ENCODE assay signal across 16 cellular contexts in the genomic region with DNA sequence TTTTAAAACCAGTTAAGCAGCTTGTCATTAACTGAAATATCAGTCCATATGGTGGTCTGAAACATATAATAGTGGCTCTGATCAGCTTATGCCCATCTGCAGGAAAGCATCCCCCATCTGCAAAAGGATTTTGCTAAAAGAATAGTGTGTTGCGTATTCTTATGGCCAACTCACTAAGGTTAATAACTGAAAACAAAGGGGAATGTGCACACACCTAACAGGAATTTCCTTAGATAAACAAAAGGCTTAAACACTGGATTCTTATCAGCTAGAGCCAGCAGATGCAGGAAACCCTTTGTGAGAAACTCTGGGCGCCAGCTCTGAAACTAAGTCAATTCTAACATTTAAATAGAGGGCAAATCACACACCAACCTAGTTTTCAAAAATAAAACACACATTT. TPM values are rescaled to one million over a fixed set of nuclear protein-coding genes. Genes with fewer than 3 reads are reported as not detected.
DNase-seq lines count a peak whose midpoint lies in the region; ATAC-seq, FAIRE-seq and TF ChIP-seq lines count a peak whose summit lies in the region.
"Had no signal": no experiment of that assay in that cellular context is flagged by ENCODE, and none has a peak within 500 bp of the region (broad histone marks: within the 10 kb centered on the region; RNA-seq: fewer than 3 reads in every experiment).

No MANE protein-coding gene starts in this region.

- POLR2A ChIA-PET in A549 (lab: Yijun Ruan, JAX) = interaction anchor here (1.4 to 1.8 kb wide), 4 partner anchors 17 to 23 kb away, joined by 4 to 10 read pairs (median 6); a partner anchor contains a TSS

- TF ChIP-seq CTCF in A549 (IDR thresholded peaks at IDR 0.05) (no peak), WERI-Rb-1 (IDR thresholded peaks at IDR 0.05; ENCODE audit: low read depth, low read length) (no peak), kidney epithelial cell (IDR thresholded peaks at IDR 0.05; ENCODE audit: insufficient read depth, low read length, poor library complexity, severe bottlenecking) (no peak)

- ATAC-seq in A549 = peak in 1 of 2 experiments; percentile 69; a peak in 3 of 6 replicates
- ATAC-seq: GM23338; stimulated activated effector memory CD8-positive, alpha-beta T cell treated with anti-CD3 and anti-CD28 coated beads, Interleukin-12 subunit alpha, Interleukin-12 subunit beta, amount 100 ng/mL, for 72 hours had no signal

- H3K4me1 ChIP-seq in A549 = peaks cover 18% of the 10 kb centered on the region

- H3K36me3 ChIP-seq in WERI-Rb-1 (no peaks in the 10 kb centered on the region; the same call in 1 of the 2 replicates), kidney epithelial cell (ENCODE audit: control insufficient read depth, insufficient read depth, low read length) (no peaks in the 10 kb centered on the region)

- peak overlapping the region; percentile 58 for H3K4me2 ChIP-seq in A549
- H3K4me2 ChIP-seq: GM23338 had no signal

- TF ChIP-seq RAD21 in A549 (conservative IDR thresholded peaks at IDR 0.05 in 1 of 2, IDR thresholded peaks at IDR 0.05 in 1 of 2) = no peak

- FAIRE-seq in A549 (lab: Jason Lieb, UNC) = no peak

- H3K27me3 ChIP-seq in WERI-Rb-1 (ENCODE audit: insufficient read depth, low read depth, severe bottlenecking) = no peaks in the 10 kb centered on the region
- no peaks in the 10 kb centered on the region for H3K27me3 ChIP-seq in kidney epithelial cell (ENCODE audit: control insufficient read depth, insufficient read depth, low read length)
- H3K27me3 ChIP-seq: SJCRH30 had no signal

- peak overlapping the region; percentile 11 to 63; a peak in 4 of 6 replicates for H3K27ac ChIP-seq in A549
- peak overlapping the region; percentile 78 for H3K27ac ChIP-seq in WERI-Rb-1
- H3K27ac ChIP-seq: SJCRH30 had no signal

- H3K9me3 ChIP-seq in A549 (no peaks in the 10 kb centered on the region), WERI-Rb-1 (ENCODE audit: severe bottlenecking) (no peaks in the 10 kb centered on the region)
- H3K9me3 ChIP-seq: SJCRH30 had no signal

- DNase-seq in A549 (ENCODE audit: low read depth in 1 of 2, low spot score in 1 of 2) = peak in 1 of 2 experiments; percentile 49
- DNase-seq in HT1080 (ENCODE audit: low read depth) = peak; percentile 78
- DNase-seq in WERI-Rb-1 = no peak
- DNase-seq in kidney epithelial cell (ENCODE audit: low read depth) = peak; percentile 35
- DNase-seq in stimulated activated CD4-positive, alpha-beta T cell treated with anti-CD3 and anti-CD28 coated beads, Interleukin-12 subunit alpha, Interleukin-12 subunit beta, amount 100 ng/mL, for 4 hours = no peak
- no peak for DNase-seq in activated naive CD4-positive, alpha-beta T cell treated with anti-CD3 and anti-CD28 coated beads, Interleukin-2, amount 50 U/mL, for 16 hours
- DNase-seq in stimulated activated naive CD4-positive, alpha-beta T cell (lab: John Stamatoyannopoulos, UW) = no peak
- no peak for DNase-seq in stimulated activated CD4-positive, alpha-beta T cell treated with anti-CD3 and anti-CD28 coated beads, Interleukin-2, amount 100 ng/mL, for 24 hours
- DNase-seq: activated CD4-positive, alpha-beta T cell treated with anti-CD3 and anti-CD28 coated beads for 1 hour; activated gamma-delta T cell; AML-193; KBM-7; naive B cell had no signal

- no peak for TF ChIP-seq EP300 in A549 (IDR thresholded peaks at IDR 0.05)

- WGBS in A549 (ENCODE audit: missing lambda C conversion rate) = 17% methylated on average over 2 of the region's 2 CpGs

- TF ChIP-seq POLR2A in A549 (IDR thresholded peaks at IDR 0.05; ENCODE audit: low read length) = no peak

- CTCF ChIA-PET in A549 (lab: Yijun Ruan, JAX) = interaction anchor here (1.3 to 1.6 kb wide), 2 partner anchors 22 to 23 kb away, joined by 8 read pairs; no protein-coding TSS in a partner anchor

- no peak overlapping the region for H3K4me3 ChIP-seq in A549
- no peak overlapping the region for H3K4me3 ChIP-seq in WERI-Rb-1 (ENCODE audit: low read depth, low read length)
- no peak overlapping the region for H3K4me3 ChIP-seq in kidney epithelial cell (ENCODE audit: low read depth, low read length)
- H3K4me3 ChIP-seq: GM23338, SJCRH30 had no signal

TF ChIP-seq in A549, 52 proteins besides CTCF, POLR2A, EP300 and RAD21:
- TF ChIP-seq GATA3 (IDR thresholded peaks at IDR 0.05; ENCODE audit: borderline replicate concordance) (peak; percentile 46; the same call in 1 of the 2 replicates), NPAS2 (CRISPR knock-in tag; IDR thresholded peaks at IDR 0.05; ENCODE audit: borderline replicate concordance) (no peak)
- TF ChIP-seq, protein P1, sequence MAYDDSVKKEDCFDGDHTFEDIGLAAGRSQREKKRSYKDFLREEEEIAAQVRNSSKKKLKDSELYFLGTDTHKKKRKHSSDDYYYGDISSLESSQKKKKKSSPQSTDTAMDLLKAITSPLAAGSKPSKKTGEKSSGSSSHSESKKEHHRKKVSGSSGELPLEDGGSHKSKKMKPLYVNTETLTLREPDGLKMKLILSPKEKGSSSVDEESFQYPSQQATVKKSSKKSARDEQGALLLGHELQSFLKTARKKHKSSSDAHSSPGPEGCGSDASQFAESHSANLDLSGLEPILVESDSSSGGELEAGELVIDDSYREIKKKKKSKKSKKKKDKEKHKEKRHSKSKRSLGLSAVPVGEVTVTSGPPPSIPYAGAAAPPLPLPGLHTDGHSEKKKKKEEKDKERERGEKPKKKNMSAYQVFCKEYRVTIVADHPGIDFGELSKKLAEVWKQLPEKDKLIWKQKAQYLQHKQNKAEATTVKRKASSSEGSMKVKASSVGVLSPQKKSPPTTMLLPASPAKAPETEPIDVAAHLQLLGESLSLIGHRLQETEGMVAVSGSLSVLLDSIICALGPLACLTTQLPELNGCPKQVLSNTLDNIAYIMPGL (CRISPR knock-in tag; IDR thresholded peaks at IDR 0.05; ENCODE audit: borderline replicate concordance) = no peak
- TF ChIP-seq, protein P2, sequence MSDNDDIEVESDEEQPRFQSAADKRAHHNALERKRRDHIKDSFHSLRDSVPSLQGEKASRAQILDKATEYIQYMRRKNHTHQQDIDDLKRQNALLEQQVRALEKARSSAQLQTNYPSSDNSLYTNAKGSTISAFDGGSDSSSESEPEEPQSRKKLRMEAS (IDR thresholded peaks at IDR 0.05) = 0 out of 2 replicates have a peak, but pooled peaks have one; percentile 14

RNA-seq across cellular contexts. Expression of a gene that starts 22.1 kb away (rescaled TPM):
- polyA plus RNA-seq in A549 (2011; rRNA removed) (23.1 and 26.7 TPM in 2 replicates), A549 (2017; fragmentation: RNase III; extraction: RNeasy Plus Mini Kit Qiagen cat#74134 plus additional on column Dnase treatment) (12.6 to 14.5 TPM (median 12.6 TPM) in 3 replicates)
- 4.7 and 5.1 TPM in 2 replicates for polyA plus RNA-seq in A549 (2012; cell fraction: cytosol; rRNA removed)
- polyA plus RNA-seq in A549 (2012; cell fraction: nucleus; rRNA removed) = 7.0 and 12.9 TPM in 2 replicates
- polyA minus RNA-seq in A549 (2011; rRNA and poly(A)+ RNA removed) = 9.5 TPM in 2 replicates
- total RNA-seq in HT1080 (2014; rRNA removed; shearing (Covaris generic)) = 21.8 and 24.5 TPM in 2 replicates
- 18.1 and 25.4 TPM in 2 replicates for polyA plus RNA-seq in HT1080 (2015; cell fraction: cytosol; rRNA removed)
- polyA plus RNA-seq in HT1080 (2015; cell fraction: nucleus; rRNA removed) = 80.8 and 88.5 TPM in 2 replicates
- 26.6 and 31.5 TPM in 2 replicates for total RNA-seq in kidney epithelial cell

RNA-seq across cellular contexts. Expression of a gene that starts 22.3 kb away (rescaled TPM):
- 5.4 and 5.9 TPM in 2 replicates for polyA plus RNA-seq in A549 (2011; rRNA removed)
- polyA plus RNA-seq in A549 (2012; cell fraction: cytosol; rRNA removed) = 5.2 and 6.4 TPM in 2 replicates
- 7.9 and 8.9 TPM in 2 replicates for polyA plus RNA-seq in A549 (2012; cell fraction: nucleus; rRNA removed)
- 6.1 to 8.3 TPM (median 6.5 TPM) in 3 replicates for polyA plus RNA-seq in A549 (2017; fragmentation: RNase III; extraction: RNeasy Plus Mini Kit Qiagen cat#74134 plus additional on column Dnase treatment)
- 10.4 and 11.6 TPM in 2 replicates for polyA minus RNA-seq in A549 (2011; rRNA and poly(A)+ RNA removed)
- 11.9 and 13.4 TPM in 2 replicates for total RNA-seq in HT1080 (2014; rRNA removed; shearing (Covaris generic))
- polyA plus RNA-seq in HT1080 (2015; cell fraction: cytosol; rRNA removed) = 10.6 and 10.8 TPM in 2 replicates
- 15.5 and 16.0 TPM in 2 replicates for polyA plus RNA-seq in HT1080 (2015; cell fraction: nucleus; rRNA removed)
- total RNA-seq in kidney epithelial cell = 4.1 and 4.8 TPM in 2 replicates
- polyA plus RNA-seq: GM23338 had no signal

RNA-seq across cellular contexts. Expression of a gene that starts 27.0 kb away (rescaled TPM):
- polyA plus RNA-seq in A549 (2011; rRNA removed) = 24.5 and 25.4 TPM in 2 replicates
- 6.4 and 6.7 TPM in 2 replicates for polyA plus RNA-seq in A549 (2012; cell fraction: cytosol; rRNA removed)
- 4.3 and 6.2 TPM in 2 replicates for polyA plus RNA-seq in A549 (2012; cell fraction: nucleus; rRNA removed)
- 29.9 to 33.4 TPM (median 30.5 TPM) in 3 replicates for polyA plus RNA-seq in A549 (2017; fragmentation: RNase III; extraction: RNeasy Plus Mini Kit Qiagen cat#74134 plus additional on column Dnase treatment)
- 6.9 and 7.6 TPM in 2 replicates for polyA minus RNA-seq in A549 (2011; rRNA and poly(A)+ RNA removed)
- total RNA-seq in HT1080 (2014; rRNA removed; shearing (Covaris generic)) = 43.7 and 60.0 TPM in 2 replicates
- 53.1 and 65.4 TPM in 2 replicates for polyA plus RNA-seq in HT1080 (2015; cell fraction: cytosol; rRNA removed)
- 95.9 and 101 TPM in 2 replicates for polyA plus RNA-seq in HT1080 (2015; cell fraction: nucleus; rRNA removed)
- 18.8 and 21.9 TPM in 2 replicates for total RNA-seq in kidney epithelial cell

Comparison
In these comparisons a context has a peak if more than half of its experiments do, and no peak if none do; other contexts are left out.
1. DNase-seq: peak in HT1080 (single experiment) and kidney epithelial cell (single experiment); none in WERI-Rb-1 (single experiment), stimulated activated CD4-positive, alpha-beta T cell treated with anti-CD3 and anti-CD28 coated beads, Interleukin-12 subunit alpha, Interleukin-12 subunit beta, amount 100 ng/mL, for 4 hours (single experiment), activated naive CD4-positive, alpha-beta T cell treated with anti-CD3 and anti-CD28 coated beads, Interleukin-2, amount 50 U/mL, for 16 hours (single experiment), stimulated activated naive CD4-positive, alpha-beta T cell (0 of 6) and stimulated activated CD4-positive, alpha-beta T cell treated with anti-CD3 and anti-CD28 coated beads, Interleukin-2, amount 100 ng/mL, for 24 hours (0 of 2).